ENCODE assay signal across 15 cellular contexts in the genomic region with DNA sequence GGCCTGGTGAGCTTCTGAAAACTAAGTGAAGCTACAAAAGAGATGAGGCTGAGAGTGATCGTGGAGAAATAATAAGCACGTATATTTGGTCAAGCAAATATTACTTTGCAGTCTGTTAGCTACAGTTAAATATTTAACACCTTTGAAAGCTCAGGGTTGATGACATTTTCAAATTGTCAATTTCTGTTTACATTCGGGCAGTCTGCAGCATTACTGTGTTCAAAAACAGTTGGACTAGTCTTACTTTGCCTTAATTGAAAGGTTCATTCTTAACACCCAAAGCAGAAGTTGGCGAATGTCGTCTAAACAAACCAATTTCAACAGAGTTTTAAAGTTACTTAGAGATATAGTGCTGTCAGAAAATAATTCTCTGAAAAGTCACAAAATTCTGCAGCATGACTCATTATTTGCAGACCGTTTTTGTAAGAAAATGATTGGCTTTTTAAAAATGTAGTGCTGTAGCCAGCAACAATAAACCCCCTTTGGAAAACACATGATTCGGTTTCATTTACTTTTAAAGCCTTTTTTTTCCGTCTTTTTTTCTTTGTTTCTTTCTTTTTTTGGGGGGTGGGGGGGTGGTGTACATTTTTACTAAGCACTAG.
DNase-seq lines count a peak whose midpoint lies in the region; ATAC-seq, FAIRE-seq and TF ChIP-seq lines count a peak whose summit lies in the region.
"Had no signal": no experiment of that assay in that cellular context is flagged by ENCODE, and none has a peak within 500 bp of the region (broad histone marks: within the 10 kb centered on the region; RNA-seq: fewer than 3 reads in every experiment).

No MANE protein-coding gene starts in this region.

- H3K4me1 ChIP-seq in thyroid gland: no peaks in the 10 kb centered on the region
- H3K4me1 ChIP-seq: gastrocnemius medialis, suprapubic skin had no signal

- intact Hi-C loops in Right ventricle myocardium inferior (cut with DNase I) (no loop called here), thyroid gland (cut with DNase I) (no loop called here)

- H3K27ac ChIP-seq in thyroid gland: no peak overlapping the region
- H3K27ac ChIP-seq: gastrocnemius medialis, suprapubic skin had no signal

- peak; percentile 75 for DNase-seq in HFFc6
- peak; percentile 78 for DNase-seq in astrocyte of the spinal cord (ENCODE audit: low read depth, low spot score)
- no peak for DNase-seq in Right ventricle myocardium inferior (ENCODE audit: missing footprints)
- no peak for DNase-seq in RPMI8226
- DNase-seq in NCI-H510A (lab: John Stamatoyannopoulos, UW): no peak
- no peak for DNase-seq in thyroid gland
- DNase-seq: activated CD4-positive, CD25-positive, alpha-beta regulatory T cell; activated CD8-positive, alpha-beta memory T cell treated with anti-CD3 and anti-CD28 coated beads, Interleukin-2, amount 50 U/mL, for 4 hours; activated naive CD8-positive, alpha-beta T cell treated with anti-CD3 and anti-CD28 coated beads for 36 hours; dermis blood vessel endothelial cell; gastrocnemius medialis; Kasumi-1 had no signal

- H3K4me1 Mint-ChIP-seq in HFFc6 (ENCODE audit: low read depth): peaks cover 70% of the 10 kb centered on the region
- H3K4me1 Mint-ChIP-seq: activated naive CD8-positive, alpha-beta T cell treated with anti-CD3 and anti-CD28 coated beads for 36 hours had no signal

- ATAC-seq in Right ventricle myocardium inferior: no peak
- ATAC-seq: gastrocnemius medialis; natural killer cell treated with Interleukin-12 subunit alpha and Interleukin-12 subunit beta and Interleukin-15 and Interleukin-18, amount 100 ng/mL, for 72 hours had no signal

- H3K4me3 ChIP-seq in astrocyte of the spinal cord (ENCODE audit: low read depth, low read length) (no peak overlapping the region), thyroid gland (replicated peaks in 1 of 3) (no peak overlapping the region)
- H3K4me3 ChIP-seq: gastrocnemius medialis, suprapubic skin had no signal

- peak overlapping the region; percentile 62 for H3K27ac Mint-ChIP-seq in HFFc6
- H3K27ac Mint-ChIP-seq: activated naive CD8-positive, alpha-beta T cell treated with anti-CD3 and anti-CD28 coated beads for 36 hours; natural killer cell treated with Interleukin-12 subunit alpha and Interleukin-12 subunit beta and Interleukin-15 and Interleukin-18, amount 100 ng/mL, for 72 hours had no signal

- TF ChIP-seq CTCF in HFFc6 (IDR thresholded peaks at IDR 0.05): no peak
- TF ChIP-seq CTCF in astrocyte of the spinal cord (IDR thresholded peaks at IDR 0.05; ENCODE audit: low read depth, low read length): no peak
- no peak for TF ChIP-seq CTCF in thyroid gland (IDR thresholded peaks at IDR 0.05)

- no peaks in the 10 kb centered on the region for H3K9me3 Mint-ChIP-seq in HFFc6
- H3K9me3 Mint-ChIP-seq: activated naive CD8-positive, alpha-beta T cell treated with anti-CD3 and anti-CD28 coated beads for 36 hours had no signal

- no peaks in the 10 kb centered on the region for H3K36me3 ChIP-seq in thyroid gland
- H3K36me3 ChIP-seq: gastrocnemius medialis, suprapubic skin had no signal

- no peaks in the 10 kb centered on the region for H3K27me3 Mint-ChIP-seq in HFFc6 (ENCODE audit: insufficient read depth)
- H3K27me3 Mint-ChIP-seq: natural killer cell treated with Interleukin-12 subunit alpha and Interleukin-12 subunit beta and Interleukin-15 and Interleukin-18, amount 100 ng/mL, for 72 hours had no signal

- 73 to 84% methylated on average over 8 of the region's 8 CpGs for WGBS in thyroid gland, 2 donors

- FAIRE-seq in islet of Langerhans (lab: Jason Lieb, UNC): peak; percentile 96

- in situ Hi-C loops in astrocyte of the spinal cord (cut with HindIII; ENCODE audit: low sequenced_read_pairs): no loop called here

- no peaks in the 10 kb centered on the region for H3K9me3 ChIP-seq in thyroid gland
- H3K9me3 ChIP-seq: gastrocnemius medialis, suprapubic skin had no signal

- H3K36me3 Mint-ChIP-seq in HFFc6 (ENCODE audit: low read depth): no peaks in the 10 kb centered on the region
- H3K36me3 Mint-ChIP-seq: activated naive CD8-positive, alpha-beta T cell treated with anti-CD3 and anti-CD28 coated beads for 36 hours; natural killer cell treated with Interleukin-12 subunit alpha and Interleukin-12 subunit beta and Interleukin-15 and Interleukin-18, amount 100 ng/mL, for 72 hours had no signal

- no peaks in the 10 kb centered on the region for H3K27me3 ChIP-seq in thyroid gland
- H3K27me3 ChIP-seq: gastrocnemius medialis, suprapubic skin had no signal

- TF ChIP-seq POLR2A in thyroid gland (IDR thresholded peaks at IDR 0.05): no peak

- peak overlapping the region; percentile 49 for H3K4me3 Mint-ChIP-seq in HFFc6
- H3K4me3 Mint-ChIP-seq: activated naive CD8-positive, alpha-beta T cell treated with anti-CD3 and anti-CD28 coated beads for 36 hours; natural killer cell treated with Interleukin-12 subunit alpha and Interleukin-12 subunit beta and Interleukin-15 and Interleukin-18, amount 100 ng/mL, for 72 hours had no signal

Comparison
In these comparisons a context has a peak if more than half of its experiments do, and no peak if none do; other contexts are left out.
1. DNase-seq: peak in HFFc6 (single experiment) and astrocyte of the spinal cord (single experiment); none in Right ventricle myocardium inferior (single experiment), RPMI8226 (single experiment), NCI-H510A (single experiment) and thyroid gland (0 of 2).